ENCODE assay signal across 15 cellular contexts in the genomic region with DNA sequence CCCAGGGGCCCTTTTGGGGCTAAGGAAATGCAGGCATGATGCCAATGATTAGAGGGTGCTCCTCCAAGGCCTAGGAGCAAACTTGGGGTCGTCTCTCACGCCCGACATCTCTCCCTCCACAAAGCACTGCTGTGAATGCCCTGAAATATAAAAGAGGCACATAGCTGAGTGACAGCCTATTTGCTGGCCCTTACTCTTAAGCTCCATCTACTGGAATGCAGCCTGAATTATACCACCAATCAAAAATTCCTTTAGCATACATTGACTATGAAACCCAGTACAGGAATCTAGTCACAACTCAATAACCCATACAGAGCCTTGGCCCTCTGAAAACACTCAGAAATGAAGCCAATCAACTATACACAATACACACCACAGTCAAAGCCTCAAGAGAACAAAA.
DNase-seq lines count a peak whose midpoint lies in the region; ATAC-seq and TF ChIP-seq lines count a peak whose summit lies in the region.
"Had no signal": no experiment of that assay in that cellular context is flagged by ENCODE, and none has a peak within 500 bp of the region (broad histone marks: within the 10 kb centered on the region; RNA-seq: fewer than 3 reads in every experiment).

No MANE protein-coding gene starts in this region.

- 0 out of 3 replicates have a peak, but pooled peaks have one; percentile 14 for TF ChIP-seq CTCF in H9 (conservative IDR thresholded peaks at IDR 0.05)

- peaks cover 7 to 14% of the 10 kb centered on the region in 2 experiments for H3K9me3 Mint-ChIP-seq in H9
- peaks cover 4% of the 10 kb centered on the region for H3K9me3 Mint-ChIP-seq in stimulated activated memory B cell treated with anti-CD40 and anti-IgM and Interleukin-4, amounts not matched to agents 10 μg/mL and 1 μg/mL and 100 μg/mL, for 72 hours

- no peak overlapping the region for H4K5ac ChIP-seq in H9 (ENCODE audit: insufficient read length, low read depth, low read length)

- H3K79me1 ChIP-seq in H9 (ENCODE audit: insufficient read depth, low read depth, low read length, poor library complexity, severe bottlenecking), result no peaks in the 10 kb centered on the region

- H3K27ac ChIP-seq in H9 (ENCODE audit: insufficient read length, low read depth, low read length), result no peak overlapping the region
- H3K27ac ChIP-seq in substantia nigra (ENCODE audit: low read depth, low read length, poor library complexity, severe bottlenecking), result no peak overlapping the region
- H3K27ac ChIP-seq: GM23248, spleen had no signal

- no peak overlapping the region for H2AK5ac ChIP-seq in H9 (ENCODE audit: insufficient read length, low read length)

- no peak overlapping the region for H2BK5ac ChIP-seq in H9 (ENCODE audit: insufficient read length, low read length)

- H3K4me1 ChIP-seq in H9 (ENCODE audit: insufficient read depth, low read length), result no peaks in the 10 kb centered on the region
- H3K4me1 ChIP-seq: spleen had no signal

- H3K9me3 ChIP-seq in H9 (ENCODE audit: control insufficient read depth, low read depth, low read length), result no peaks in the 10 kb centered on the region

- peaks cover 6 to 18% (median 6%) of the 10 kb centered on the region in 3 experiments; a peak in 6 of 7 replicates for H3K36me3 Mint-ChIP-seq in H9 (ENCODE audit: insufficient read depth in 1 of 3, low read depth in 3 of 3)
- H3K36me3 Mint-ChIP-seq in stimulated activated memory B cell treated with anti-CD40 and anti-IgM and Interleukin-4, amounts not matched to agents 10 μg/mL and 1 μg/mL and 100 μg/mL, for 72 hours, result peaks cover 4% of the 10 kb centered on the region

- H3K4me2 ChIP-seq in H9 (ENCODE audit: insufficient read depth, insufficient read length, low read length), result no peak overlapping the region

- no peaks in the 10 kb centered on the region for H3K23me2 ChIP-seq in H9 (ENCODE audit: insufficient read length, low read depth, low read length, poor library complexity, severe bottlenecking)

- no peak overlapping the region for H3K56ac ChIP-seq in H9 (ENCODE audit: insufficient read length, low read depth, low read length)

- H4K91ac ChIP-seq in H9 (ENCODE audit: insufficient read length, low read depth, low read length), result no peak overlapping the region

- no peak overlapping the region for H2BK12ac ChIP-seq in H9 (ENCODE audit: insufficient read length, low read depth, low read length)

- H3K79me2 ChIP-seq in H9 (ENCODE audit: insufficient read depth, low read length), result no peaks in the 10 kb centered on the region

- no peak overlapping the region for H3K27ac Mint-ChIP-seq in H9
- peak overlapping the region; percentile 31 for H3K27ac Mint-ChIP-seq in stimulated activated memory B cell treated with anti-CD40 and anti-IgM and Interleukin-4, amounts not matched to agents 10 μg/mL and 1 μg/mL and 100 μg/mL, for 72 hours

- no peak overlapping the region for H3K9ac ChIP-seq in H9 (ENCODE audit: extremely low read depth, insufficient read length, low read length)
- H3K9ac ChIP-seq: GM23248 had no signal

- H3K4me1 Mint-ChIP-seq in H9, result peaks cover 0 to 2% of the 10 kb centered on the region in 2 experiments; a peak in 1 of 4 replicates
- peaks cover 25% of the 10 kb centered on the region for H3K4me1 Mint-ChIP-seq in stimulated activated memory B cell treated with anti-CD40 and anti-IgM and Interleukin-4, amounts not matched to agents 10 μg/mL and 1 μg/mL and 100 μg/mL, for 72 hours

- WGBS in H9 (ENCODE audit: extremely low coverage, insufficient read length, low lambda C conversion rate), result no CpG with 5 or more reads among the region's 3 CpGs

- no peak overlapping the region for H2BK20ac ChIP-seq in H9 (ENCODE audit: low read depth, low read length, poor library complexity, severe bottlenecking)

- no peak overlapping the region for H2AFZ ChIP-seq in H9 (ENCODE audit: low read length)
- H2AFZ ChIP-seq: GM23248 had no signal

- ATAC-seq in stimulated activated memory B cell treated with anti-CD40 and anti-IgM and Interleukin-4, amounts not matched to agents 10 μg/mL and 1 μg/mL and 100 μg/mL, for 72 hours, result no peak
- no peak for ATAC-seq in GM21717 (IDR thresholded peaks at IDR 0.05; ENCODE audit: unreplicated experiment)
- ATAC-seq: left ventricle myocardium superior had no signal

- no peaks in the 10 kb centered on the region for H3K27me3 ChIP-seq in H9 (ENCODE audit: insufficient read depth, low read length)
- H3K27me3 ChIP-seq: spleen had no signal

- no peak overlapping the region for H2BK15ac ChIP-seq in H9 (ENCODE audit: low read depth, low read length)

- H3K18ac ChIP-seq in H9 (ENCODE audit: insufficient read length, low read depth, low read length), result no peak overlapping the region

- H2BK120ac ChIP-seq in H9 (ENCODE audit: low read depth, low read length, poor library complexity, severe bottlenecking), result no peak overlapping the region

- H3K4ac ChIP-seq in H9 (ENCODE audit: low read depth, low read length), result no peak overlapping the region

- H4K8ac ChIP-seq in H9 (replicated peaks; ENCODE audit: insufficient read length, low read depth, low read length), result no peak overlapping the region

- no peaks in the 10 kb centered on the region for H3K27me3 Mint-ChIP-seq in H9 (ENCODE audit: low read depth)
- H3K27me3 Mint-ChIP-seq in stimulated activated memory B cell treated with anti-CD40 and anti-IgM and Interleukin-4, amounts not matched to agents 10 μg/mL and 1 μg/mL and 100 μg/mL, for 72 hours, result no peaks in the 10 kb centered on the region

- H3T11ph ChIP-seq in H9 (ENCODE audit: low read length), result no peak overlapping the region

- H3K23ac ChIP-seq in H9 (ENCODE audit: insufficient read length, low read depth, low read length), result no peak overlapping the region

- H3K4me3 Mint-ChIP-seq in H9, result no peak overlapping the region
- H3K4me3 Mint-ChIP-seq in stimulated activated memory B cell treated with anti-CD40 and anti-IgM and Interleukin-4, amounts not matched to agents 10 μg/mL and 1 μg/mL and 100 μg/mL, for 72 hours, result no peak overlapping the region

- no peaks in the 10 kb centered on the region for H4K20me1 ChIP-seq in H9 (ENCODE audit: control insufficient read depth, insufficient read depth, insufficient read length)

- DNase-seq in H9 (no peak), SW480 (ENCODE audit: low spot score) (peak; percentile 8), fibroblast of peridontal ligament (ENCODE audit: extremely low read depth) (peak; percentile 8), substantia nigra (lab: John Stamatoyannopoulos, UW) (no peak), HuH-7 (ENCODE audit: low spot score) (no peak)
- DNase-seq: activated CD4-positive, alpha-beta T cell treated with anti-CD3 and anti-CD28 coated beads for 1 hour; activated T-cell treated with anti-CD3 and anti-CD28 coated beads, Interleukin-2, amount 50 U/mL, for 48 hours; Calu3; effector memory CD4-positive, alpha-beta T cell; glutamatergic neuron; GM23248; left ventricle myocardium superior; spleen had no signal

- H3K14ac ChIP-seq in H9 (ENCODE audit: insufficient read depth, low read length), result no peak overlapping the region

Comparison
In these comparisons a context has a peak if more than half of its experiments do, and no peak if none do; other contexts are left out.
1. DNase-seq: peak in SW480 (single experiment) and fibroblast of peridontal ligament (single experiment); none in H9 (single experiment), substantia nigra (0 of 49) and HuH-7 (single experiment).